ENCODE assay signal across 18 cellular contexts in genomic region chr4:95672811-95673210, GRCh38.
DNase-seq lines count a peak whose midpoint lies in the region; ATAC-seq, FAIRE-seq and TF ChIP-seq lines count a peak whose summit lies in the region.
"Had no signal": no experiment of that assay in that cellular context is flagged by ENCODE, and none has a peak within 500 bp of the region (broad histone marks: within the 10 kb centered on the region; RNA-seq: fewer than 3 reads in every experiment).

No MANE protein-coding gene starts in this region.

- H3K36me3 ChIP-seq in endothelial cell of umbilical vein (ENCODE audit: control insufficient read depth in 2 of 2, extremely low read depth in 1 of 2, insufficient read depth in 2 of 2, low read length in 2 of 2) = no peaks in the 10 kb centered on the region
- no peaks in the 10 kb centered on the region for H3K36me3 ChIP-seq in CD8-positive, alpha-beta memory T cell (ENCODE audit: insufficient read depth, low read length)

- H3K4me3 ChIP-seq in endothelial cell of umbilical vein (replicated peaks in 1 of 3; ENCODE audit: insufficient read depth in 1 of 3, low read depth in 1 of 3, low read length in 3 of 3) = no peak overlapping the region
- H3K4me3 ChIP-seq in CD8-positive, alpha-beta memory T cell (ENCODE audit: low read length) = no peak overlapping the region
- H3K4me3 ChIP-seq: GM12878 had no signal

- POLR2A ChIA-PET in endothelial cell of umbilical vein (lab: Charles Lee) = no interaction called here
- POLR2A ChIA-PET in CD8-positive, alpha-beta memory T cell (lab: Charles Lee) = no interaction called here

- no peak overlapping the region for H3K9ac ChIP-seq in endothelial cell of umbilical vein (replicated peaks; ENCODE audit: extremely low read depth, insufficient read depth, low read length)

- H3K27me3 Mint-ChIP-seq in nephron (ENCODE audit: low read depth) = no peaks in the 10 kb centered on the region
- no peaks in the 10 kb centered on the region for H3K27me3 Mint-ChIP-seq in CD8-positive, alpha-beta memory T cell
- H3K27me3 Mint-ChIP-seq: CD4-positive, alpha-beta memory T cell had no signal

- H3K4me1 Mint-ChIP-seq in nephron = peaks cover 24% of the 10 kb centered on the region
- H3K4me1 Mint-ChIP-seq in CD8-positive, alpha-beta memory T cell = no peaks in the 10 kb centered on the region
- H3K4me1 Mint-ChIP-seq: CD4-positive, alpha-beta memory T cell had no signal

- no peaks in the 10 kb centered on the region for H3K9me3 ChIP-seq in endothelial cell of umbilical vein (replicated peaks; ENCODE audit: control insufficient read depth, insufficient read depth, low read length)
- H3K9me3 ChIP-seq in CD8-positive, alpha-beta memory T cell (ENCODE audit: low read length) = no peaks in the 10 kb centered on the region
- H3K9me3 ChIP-seq: Caco-2 had no signal

- no peaks in the 10 kb centered on the region for H3K79me2 ChIP-seq in endothelial cell of umbilical vein (ENCODE audit: control insufficient read depth, insufficient read depth, low read length)

- no peak overlapping the region for H3K4me2 ChIP-seq in endothelial cell of umbilical vein (ENCODE audit: insufficient read depth, low read length)

- no peaks in the 10 kb centered on the region for H3K9me1 ChIP-seq in endothelial cell of umbilical vein (replicated peaks; ENCODE audit: control insufficient read depth, extremely low read depth, insufficient read depth, low read length)

- TF ChIP-seq POLR2A in endothelial cell of umbilical vein (IDR thresholded peaks at IDR 0.05; ENCODE audit: low read depth, low read length) = no peak

- DNase-seq in SK-MEL-5 (ENCODE audit: low read depth, low spot score) (peak; percentile 53), endothelial cell of umbilical vein (ENCODE audit: low read depth, low spot score) (no peak)
- DNase-seq in CD8-positive, alpha-beta memory T cell = no peak
- DNase-seq: C1 segment of cervical spinal cord; Caco-2; CD4-positive, alpha-beta memory T cell; DMS 273 treated with DMSO at 0.1 percent for 48 hours; DMS79; EL; GDM1; GOT3; HCEC 1CT had no signal

- no TSS peak for BruUV-seq in endothelial cell of umbilical vein (replicated peaks; lab: Mats Ljungman, UMichigan)

- dilution Hi-C loops in endothelial cell of umbilical vein (cut with MboI; ENCODE audit: extremely low pct_ligation_motif_present, low sequenced_read_pairs) = no loop called here

- H3K4me1 ChIP-seq in endothelial cell of umbilical vein (ENCODE audit: control insufficient read depth, extremely low read depth, insufficient read depth, low read length) = no peaks in the 10 kb centered on the region
- H3K4me1 ChIP-seq in CD8-positive, alpha-beta memory T cell (ENCODE audit: insufficient read depth, low read length) = no peaks in the 10 kb centered on the region
- H3K4me1 ChIP-seq: Caco-2 had no signal

- no peak for TF ChIP-seq CTCF in endothelial cell of umbilical vein (IDR thresholded peaks at IDR 0.05; ENCODE audit: extremely low read depth in 1 of 2, insufficient read depth in 1 of 2, low read depth in 1 of 2, low read length in 2 of 2)
- TF ChIP-seq CTCF in nephron (IDR thresholded peaks at IDR 0.05; ENCODE audit: unreplicated experiment in 3 of 3) = no peak

- H3K36me3 Mint-ChIP-seq in nephron (ENCODE audit: low read depth) = no peaks in the 10 kb centered on the region
- H3K36me3 Mint-ChIP-seq in CD8-positive, alpha-beta memory T cell = no peaks in the 10 kb centered on the region
- H3K36me3 Mint-ChIP-seq: CD4-positive, alpha-beta memory T cell had no signal

- in situ Hi-C loops in SK-MEL-5 (cut with HindIII; ENCODE audit: low pct_unique_long_range_greater_than_20kb, low sequenced_read_pairs) = no loop called here

- H3K27ac ChIP-seq in endothelial cell of umbilical vein (ENCODE audit: insufficient read depth, low read depth, low read length) = no peak overlapping the region
- no peak overlapping the region for H3K27ac ChIP-seq in CD8-positive, alpha-beta memory T cell (ENCODE audit: low read depth, low read length)

- H2AFZ ChIP-seq in endothelial cell of umbilical vein (ENCODE audit: low read depth, low read length) = no peak overlapping the region

- peaks cover 5% of the 10 kb centered on the region for H3K9me3 Mint-ChIP-seq in nephron
- H3K9me3 Mint-ChIP-seq in CD8-positive, alpha-beta memory T cell = peaks cover 3 to 6% (median 5%) of the 10 kb centered on the region in 5 donors

- CTCF ChIA-PET in endothelial cell of umbilical vein (lab: Charles Lee) = interaction anchor here (1.1 kb wide), 1 partner anchor 9 kb away, joined by 3 read pairs; no protein-coding TSS in a partner anchor
- CTCF ChIA-PET in CD8-positive, alpha-beta memory T cell (lab: Charles Lee) = no interaction called here

- FAIRE-seq in endothelial cell of umbilical vein (lab: Jason Lieb, UNC) = peak; percentile 26
- FAIRE-seq: GM12878, GM19239, H54 had no signal

- no peak overlapping the region for H3K4me3 Mint-ChIP-seq in nephron
- no peak overlapping the region for H3K4me3 Mint-ChIP-seq in CD8-positive, alpha-beta memory T cell
- H3K4me3 Mint-ChIP-seq: CD4-positive, alpha-beta memory T cell had no signal

- H4K20me1 ChIP-seq in endothelial cell of umbilical vein (replicated peaks; ENCODE audit: control insufficient read depth, extremely low read depth, insufficient read depth, low read length) = no peaks in the 10 kb centered on the region

- no peaks in the 10 kb centered on the region for H3K27me3 ChIP-seq in endothelial cell of umbilical vein (ENCODE audit: control insufficient read depth in 2 of 2, insufficient read depth in 2 of 2, low read length in 2 of 2)
- H3K27me3 ChIP-seq in CD8-positive, alpha-beta memory T cell (ENCODE audit: insufficient read depth, low read length, poor library complexity, severe bottlenecking) = no peaks in the 10 kb centered on the region

- intact Hi-C loops in endothelial cell of umbilical vein (cut with micrococcal nuclease) = no loop called here

- ATAC-seq in GM21447 (IDR thresholded peaks at IDR 0.05; ENCODE audit: unreplicated experiment) (no peak), GM19463 (IDR thresholded peaks at IDR 0.05; ENCODE audit: unreplicated experiment) (no peak)
- ATAC-seq: GM12878 had no signal

- peak overlapping the region; percentile 10 to 92 (median 48) for H3K27ac Mint-ChIP-seq in nephron
- no peak overlapping the region for H3K27ac Mint-ChIP-seq in CD8-positive, alpha-beta memory T cell
- H3K27ac Mint-ChIP-seq: CD4-positive, alpha-beta memory T cell had no signal

TF ChIP-seq in endothelial cell of umbilical vein, 7 proteins besides CTCF, POLR2A, EP300 and RAD21:
- TF ChIP-seq, protein P1, sequence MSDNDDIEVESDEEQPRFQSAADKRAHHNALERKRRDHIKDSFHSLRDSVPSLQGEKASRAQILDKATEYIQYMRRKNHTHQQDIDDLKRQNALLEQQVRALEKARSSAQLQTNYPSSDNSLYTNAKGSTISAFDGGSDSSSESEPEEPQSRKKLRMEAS (IDR thresholded peaks at IDR 0.05; ENCODE audit: insufficient read depth, insufficient read length) = no peak
- TF ChIP-seq EZH2 (IDR thresholded peaks at IDR 0.05; ENCODE audit: borderline replicate concordance, low read depth, low read length, severe bottlenecking) = no peak
- TF ChIP-seq GATA2 (IDR thresholded peaks at IDR 0.05; ENCODE audit: insufficient read depth, insufficient read length, low read depth, low read length) = no peak
- TF ChIP-seq JUN (IDR thresholded peaks at IDR 0.05; ENCODE audit: borderline replicate concordance, insufficient read depth, insufficient read length, low read depth) = no peak

Comparison
In these comparisons a context has a peak if more than half of its experiments do, and no peak if none do; other contexts are left out.
1. H3K27ac Mint-ChIP-seq: peak in nephron (3 of 3); none in CD8-positive, alpha-beta memory T cell (0 of 8).